In genomic region chr2:38825956-38826355, GRCh38 we compare ENCODE assay signal across 31 cellular contexts.
"Had no signal": no experiment of that assay in that cellular context is flagged by ENCODE, and none has a peak within 500 bp of the region (broad histone marks: within the 10 kb centered on the region; RNA-seq: fewer than 3 reads in every experiment).

No MANE protein-coding gene starts in this region.

- FAIRE-seq: astrocyte, bronchial epithelial cell, frontal cortex had no signal

- DNase-seq: activated B cell treated with CpG ODN at 0.5 μM for 24 hours; activated CD4-positive, alpha-beta T cell treated with anti-CD3 and anti-CD28 coated beads for 48 hours; activated CD4-positive, alpha-beta T cell treated with anti-CD3 and anti-CD28 coated beads, Interleukin-2, amount 50 U/mL, for 1 hour; activated CD4-positive, alpha-beta T cell treated with anti-CD3 and anti-CD28 coated beads, Interleukin-2, amount 50 U/mL, for 48 hours; activated CD8-positive, alpha-beta memory T cell treated with anti-CD3 and anti-CD28 coated beads for 24 hours; activated CD8-positive, alpha-beta T cell treated with anti-CD3 and anti-CD28 coated beads for 36 hours; activated effector memory CD4-positive, alpha-beta T cell treated with Interleukin-2 at 50 U/mL for 16 hours; activated gamma-delta T cell treated with Interleukin-2 at 50 U/mL for 16 hours; activated naive CD4-positive, alpha-beta T cell treated with anti-CD3 and anti-CD28 coated beads, Interleukin-2, amount 50 U/mL, for 16 hours; activated naive CD4-positive, alpha-beta T cell treated with Interleukin-2 at 50 U/mL for 16 hours; activated T-cell treated with anti-CD3 and anti-CD28 coated beads, Interleukin-2, amount 50 U/mL, for 4 hours; amniotic stem cell; anterior cingulate cortex; brain microvascular endothelial cell; dorsolateral prefrontal cortex; effector memory CD4-positive, alpha-beta T cell; erythroblast; head of caudate nucleus; hippocampal formation; T-helper 2 cell; WERI-Rb-1 had no signal

- H3K27me3 ChIP-seq: brain microvascular endothelial cell, dorsolateral prefrontal cortex, esophagus muscularis mucosa had no signal

- H3K27ac ChIP-seq: brain microvascular endothelial cell, coronary artery, dorsolateral prefrontal cortex, esophagus muscularis mucosa, WERI-Rb-1 had no signal

- H3K9me3 ChIP-seq: esophagus muscularis mucosa had no signal

- H3K4me1 Mint-ChIP-seq: activated B cell treated with CpG ODN at 0.5 μM for 24 hours; activated T-helper 17 cell treated with anti-CD3 and anti-CD28 coated beads, Interleukin-2, amount 50 U/mL, for 72 hours had no signal

- H3K27ac Mint-ChIP-seq: activated B cell treated with CpG ODN at 0.5 μM for 24 hours; activated CD8-positive, alpha-beta T cell treated with anti-CD3 and anti-CD28 coated beads for 36 hours; activated naive CD8-positive, alpha-beta T cell; activated T-helper 17 cell treated with anti-CD3 and anti-CD28 coated beads, Interleukin-2, amount 50 U/mL, for 72 hours; dendritic cell treated with granulocyte-macrophage colony-stimulating factor and Interleukin-4, amounts not matched to agents 40 ng/mL and 50 ng/mL, for 4 days had no signal

- H3K27me3 Mint-ChIP-seq: activated B cell treated with CpG ODN at 0.5 μM for 24 hours; activated CD8-positive, alpha-beta T cell treated with anti-CD3 and anti-CD28 coated beads for 36 hours; activated naive CD8-positive, alpha-beta T cell; activated T-helper 17 cell treated with anti-CD3 and anti-CD28 coated beads, Interleukin-2, amount 50 U/mL, for 72 hours; central memory CD8-positive, alpha-beta T cell; dendritic cell treated with granulocyte-macrophage colony-stimulating factor and Interleukin-4, amounts not matched to agents 40 ng/mL and 50 ng/mL, for 4 days had no signal

- H3K4me3 Mint-ChIP-seq: activated B cell treated with CpG ODN at 0.5 μM for 24 hours; activated CD8-positive, alpha-beta T cell treated with anti-CD3 and anti-CD28 coated beads for 36 hours; activated naive CD8-positive, alpha-beta T cell; activated T-cell treated with anti-CD3 and anti-CD28 coated beads, Interleukin-2, amount 50 U/mL, for 4 hours; activated T-helper 17 cell treated with anti-CD3 and anti-CD28 coated beads, Interleukin-2, amount 50 U/mL, for 72 hours; central memory CD8-positive, alpha-beta T cell; dendritic cell treated with granulocyte-macrophage colony-stimulating factor and Interleukin-4, amounts not matched to agents 40 ng/mL and 50 ng/mL, for 4 days had no signal

- ATAC-seq: activated CD4-positive, CD25-positive, alpha-beta regulatory T cell treated with anti-CD3 and anti-CD28 coated beads, Interleukin-2, amount 50 U/mL, for 24 hours; activated CD8-positive, alpha-beta T cell treated with anti-CD3 and anti-CD28 coated beads for 36 hours; activated T-cell treated with anti-CD3 and anti-CD28 coated beads, Interleukin-2, amount 50 U/mL, for 4 hours; activated T-helper 17 cell treated with anti-CD3 and anti-CD28 coated beads, Interleukin-2, amount 50 U/mL, for 72 hours had no signal

- H3K4me3 ChIP-seq: coronary artery, dorsolateral prefrontal cortex, esophagus muscularis mucosa had no signal

- H3K9me3 Mint-ChIP-seq: activated CD8-positive, alpha-beta T cell treated with anti-CD3 and anti-CD28 coated beads for 36 hours; activated T-cell treated with anti-CD3 and anti-CD28 coated beads, Interleukin-2, amount 50 U/mL, for 4 hours; activated T-helper 17 cell treated with anti-CD3 and anti-CD28 coated beads, Interleukin-2, amount 50 U/mL, for 72 hours; central memory CD8-positive, alpha-beta T cell; dendritic cell treated with granulocyte-macrophage colony-stimulating factor and Interleukin-4, amounts not matched to agents 40 ng/mL and 50 ng/mL, for 4 days had no signal
